1 cellular context compared by ENCODE assay signal in the genomic region with DNA sequence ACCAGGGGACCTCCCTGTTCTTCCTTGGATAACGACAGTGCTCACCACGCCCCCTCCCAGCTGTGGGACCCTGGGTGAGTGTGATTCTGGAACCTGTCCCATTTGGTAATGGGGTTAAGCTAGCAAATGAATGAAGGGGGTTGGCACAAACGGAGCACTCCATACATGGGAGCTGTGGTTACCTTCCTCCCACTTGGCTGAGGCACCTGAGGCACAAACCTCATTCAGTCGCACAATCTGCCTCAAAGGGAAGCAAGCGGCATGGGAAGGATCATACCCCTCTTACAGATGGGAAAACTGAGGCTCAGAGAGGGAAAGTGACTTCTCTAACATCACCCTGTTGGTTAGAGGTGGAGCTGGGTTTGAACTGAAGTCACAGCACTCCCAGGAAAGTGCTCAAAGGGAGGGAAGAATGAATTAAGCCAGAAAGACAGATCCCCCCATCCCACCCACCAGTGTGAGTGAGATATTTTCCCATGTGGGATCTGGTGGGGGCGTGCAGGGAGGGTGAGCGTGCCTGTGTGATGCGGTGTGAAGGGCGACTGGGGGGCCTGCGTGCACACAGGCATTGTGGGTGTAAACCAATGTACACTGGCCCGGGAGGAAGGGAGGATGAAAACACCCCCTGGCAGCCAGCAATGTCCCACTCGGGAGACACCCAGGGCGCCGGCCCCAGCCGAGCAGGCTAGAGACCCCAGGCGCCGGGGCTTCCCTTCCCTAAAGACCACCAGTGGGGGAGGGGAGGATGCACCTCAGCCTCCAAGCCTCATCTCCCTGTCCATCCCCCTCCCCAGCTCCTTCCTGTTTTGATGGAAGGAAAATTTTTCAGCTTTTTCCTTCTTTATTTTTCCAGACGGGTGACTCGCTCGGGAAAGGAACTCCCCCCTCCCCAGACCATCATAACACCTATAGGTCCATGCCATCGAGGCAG.
TF ChIP-seq lines count a peak whose summit lies in the region.

No MANE protein-coding gene starts in this region.

TF ChIP-seq in SK-N-SH treated with all-trans-retinoic acid at 6 μM for 48 hours, 23 proteins besides CTCF, POLR2A, EP300 and RAD21 (continued from another document):
- TF ChIP-seq, protein P1, sequence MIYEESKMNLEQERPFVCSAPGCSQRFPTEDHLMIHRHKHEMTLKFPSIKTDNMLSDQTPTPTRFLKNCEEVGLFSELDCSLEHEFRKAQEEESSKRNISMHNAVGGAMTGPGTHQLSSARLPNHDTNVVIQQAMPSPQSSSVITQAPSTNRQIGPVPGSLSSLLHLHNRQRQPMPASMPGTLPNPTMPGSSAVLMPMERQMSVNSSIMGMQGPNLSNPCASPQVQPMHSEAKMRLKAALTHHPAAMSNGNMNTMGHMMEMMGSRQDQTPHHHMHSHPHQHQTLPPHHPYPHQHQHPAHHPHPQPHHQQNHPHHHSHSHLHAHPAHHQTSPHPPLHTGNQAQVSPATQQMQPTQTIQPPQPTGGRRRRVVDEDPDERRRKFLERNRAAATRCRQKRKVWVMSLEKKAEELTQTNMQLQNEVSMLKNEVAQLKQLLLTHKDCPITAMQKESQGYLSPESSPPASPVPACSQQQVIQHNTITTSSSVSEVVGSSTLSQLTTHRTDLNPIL (CRISPR knock-in tag; IDR thresholded peaks at IDR 0.05; ENCODE audit: low read depth) = no peak
- TF ChIP-seq, protein P2, sequence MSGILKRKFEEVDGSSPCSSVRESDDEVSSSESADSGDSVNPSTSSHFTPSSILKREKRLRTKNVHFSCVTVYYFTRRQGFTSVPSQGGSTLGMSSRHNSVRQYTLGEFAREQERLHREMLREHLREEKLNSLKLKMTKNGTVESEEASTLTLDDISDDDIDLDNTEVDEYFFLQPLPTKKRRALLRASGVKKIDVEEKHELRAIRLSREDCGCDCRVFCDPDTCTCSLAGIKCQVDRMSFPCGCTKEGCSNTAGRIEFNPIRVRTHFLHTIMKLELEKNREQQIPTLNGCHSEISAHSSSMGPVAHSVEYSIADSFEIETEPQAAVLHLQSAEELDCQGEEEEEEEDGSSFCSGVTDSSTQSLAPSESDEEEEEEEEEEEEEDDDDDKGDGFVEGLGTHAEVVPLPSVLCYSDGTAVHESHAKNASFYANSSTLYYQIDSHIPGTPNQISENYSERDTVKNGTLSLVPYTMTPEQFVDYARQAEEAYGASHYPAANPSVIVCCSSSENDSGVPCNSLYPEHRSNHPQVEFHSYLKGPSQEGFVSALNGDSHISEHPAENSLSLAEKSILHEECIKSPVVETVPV (CRISPR knock-in tag; IDR thresholded peaks at IDR 0.05) = no peak
TF ChIP-seq in SK-N-SH treated with all-trans-retinoic acid at 6 μM for 48 hours: peak in this region for 0.
